Comparison of ENCODE assay signal across 1 cellular context in the genomic region with DNA sequence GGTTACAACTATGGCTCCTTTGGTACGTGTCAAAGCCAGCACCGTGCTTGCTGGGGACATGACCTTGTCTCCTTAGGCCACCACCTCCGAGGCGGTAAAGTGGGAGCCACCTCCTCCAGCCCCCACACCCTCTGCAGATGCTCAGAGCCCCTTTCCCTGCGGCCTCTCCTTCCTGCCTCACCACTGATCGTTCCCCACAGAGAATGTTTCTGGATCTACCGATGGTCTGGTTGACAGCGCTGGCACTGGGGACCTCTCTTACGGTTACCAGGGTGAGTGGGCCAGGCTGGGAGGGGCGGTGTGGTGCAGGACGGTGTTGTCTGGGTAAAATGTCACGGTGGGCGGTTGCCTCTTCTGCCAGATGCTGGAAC.
TF ChIP-seq lines count a peak whose summit lies in the region.

No MANE protein-coding gene starts in this region.

TF ChIP-seq in SK-N-SH, 30 proteins besides CTCF, POLR2A, EP300 and RAD21:
- TF ChIP-seq FOXJ3 (CRISPR knock-in tag; IDR thresholded peaks at IDR 0.05) (no peak), GABPA (IDR thresholded peaks at IDR 0.05; ENCODE audit: low read depth) (no peak), EZH2phosphoT487 (IDR thresholded peaks at IDR 0.05; ENCODE audit: borderline replicate concordance, low read depth) (no peak), FOSL2 (IDR thresholded peaks at IDR 0.05; ENCODE audit: borderline replicate concordance, low read depth) (no peak), JUND (IDR thresholded peaks at IDR 0.05) (no peak), RXRA (IDR thresholded peaks at IDR 0.05; ENCODE audit: borderline replicate concordance, low read depth) (no peak), RFX5 (IDR thresholded peaks at IDR 0.05; ENCODE audit: low read length) (no peak), SMC3 (IDR thresholded peaks at IDR 0.05; ENCODE audit: low read depth, low read length) (no peak), POLR2AphosphoS5 (IDR thresholded peaks at IDR 0.05; ENCODE audit: low read depth, low read length) (no peak), CHD2 (IDR thresholded peaks at IDR 0.05; ENCODE audit: low read length, partially characterized antibody) (no peak), RCOR1 (IDR thresholded peaks at IDR 0.05; ENCODE audit: low read length) (no peak), NRF1 (IDR thresholded peaks at IDR 0.05; ENCODE audit: low read depth, low read length) (no peak), GATA2 (CRISPR knock-in tag; IDR thresholded peaks at IDR 0.05) (no peak), YY1 (IDR thresholded peaks at IDR 0.05; ENCODE audit: low read depth) (no peak), ELF1 (IDR thresholded peaks at IDR 0.05) (no peak), TEAD4 (IDR thresholded peaks at IDR 0.05; ENCODE audit: borderline replicate concordance, insufficient read depth) (no peak)
- TF ChIP-seq, protein P1, sequence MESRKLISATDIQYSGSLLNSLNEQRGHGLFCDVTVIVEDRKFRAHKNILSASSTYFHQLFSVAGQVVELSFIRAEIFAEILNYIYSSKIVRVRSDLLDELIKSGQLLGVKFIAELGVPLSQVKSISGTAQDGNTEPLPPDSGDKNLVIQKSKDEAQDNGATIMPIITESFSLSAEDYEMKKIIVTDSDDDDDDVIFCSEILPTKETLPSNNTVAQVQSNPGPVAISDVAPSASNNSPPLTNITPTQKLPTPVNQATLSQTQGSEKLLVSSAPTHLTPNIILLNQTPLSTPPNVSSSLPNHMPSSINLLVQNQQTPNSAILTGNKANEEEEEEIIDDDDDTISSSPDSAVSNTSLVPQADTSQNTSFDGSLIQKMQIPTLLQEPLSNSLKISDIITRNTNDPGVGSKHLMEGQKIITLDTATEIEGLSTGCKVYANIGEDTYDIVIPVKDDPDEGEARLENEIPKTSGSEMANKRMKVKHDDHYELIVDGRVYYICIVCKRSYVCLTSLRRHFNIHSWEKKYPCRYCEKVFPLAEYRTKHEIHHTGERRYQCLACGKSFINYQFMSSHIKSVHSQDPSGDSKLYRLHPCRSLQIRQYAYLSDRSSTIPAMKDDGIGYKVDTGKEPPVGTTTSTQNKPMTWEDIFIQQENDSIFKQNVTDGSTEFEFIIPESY (IDR thresholded peaks at IDR 0.05; ENCODE audit: borderline replicate concordance, low read depth) = no peak
- TF ChIP-seq, protein P2, sequence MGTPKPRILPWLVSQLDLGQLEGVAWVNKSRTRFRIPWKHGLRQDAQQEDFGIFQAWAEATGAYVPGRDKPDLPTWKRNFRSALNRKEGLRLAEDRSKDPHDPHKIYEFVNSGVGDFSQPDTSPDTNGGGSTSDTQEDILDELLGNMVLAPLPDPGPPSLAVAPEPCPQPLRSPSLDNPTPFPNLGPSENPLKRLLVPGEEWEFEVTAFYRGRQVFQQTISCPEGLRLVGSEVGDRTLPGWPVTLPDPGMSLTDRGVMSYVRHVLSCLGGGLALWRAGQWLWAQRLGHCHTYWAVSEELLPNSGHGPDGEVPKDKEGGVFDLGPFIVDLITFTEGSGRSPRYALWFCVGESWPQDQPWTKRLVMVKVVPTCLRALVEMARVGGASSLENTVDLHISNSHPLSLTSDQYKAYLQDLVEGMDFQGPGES (IDR thresholded peaks at IDR 0.05; ENCODE audit: low read depth, low read length) = no peak
